In the genomic region with DNA sequence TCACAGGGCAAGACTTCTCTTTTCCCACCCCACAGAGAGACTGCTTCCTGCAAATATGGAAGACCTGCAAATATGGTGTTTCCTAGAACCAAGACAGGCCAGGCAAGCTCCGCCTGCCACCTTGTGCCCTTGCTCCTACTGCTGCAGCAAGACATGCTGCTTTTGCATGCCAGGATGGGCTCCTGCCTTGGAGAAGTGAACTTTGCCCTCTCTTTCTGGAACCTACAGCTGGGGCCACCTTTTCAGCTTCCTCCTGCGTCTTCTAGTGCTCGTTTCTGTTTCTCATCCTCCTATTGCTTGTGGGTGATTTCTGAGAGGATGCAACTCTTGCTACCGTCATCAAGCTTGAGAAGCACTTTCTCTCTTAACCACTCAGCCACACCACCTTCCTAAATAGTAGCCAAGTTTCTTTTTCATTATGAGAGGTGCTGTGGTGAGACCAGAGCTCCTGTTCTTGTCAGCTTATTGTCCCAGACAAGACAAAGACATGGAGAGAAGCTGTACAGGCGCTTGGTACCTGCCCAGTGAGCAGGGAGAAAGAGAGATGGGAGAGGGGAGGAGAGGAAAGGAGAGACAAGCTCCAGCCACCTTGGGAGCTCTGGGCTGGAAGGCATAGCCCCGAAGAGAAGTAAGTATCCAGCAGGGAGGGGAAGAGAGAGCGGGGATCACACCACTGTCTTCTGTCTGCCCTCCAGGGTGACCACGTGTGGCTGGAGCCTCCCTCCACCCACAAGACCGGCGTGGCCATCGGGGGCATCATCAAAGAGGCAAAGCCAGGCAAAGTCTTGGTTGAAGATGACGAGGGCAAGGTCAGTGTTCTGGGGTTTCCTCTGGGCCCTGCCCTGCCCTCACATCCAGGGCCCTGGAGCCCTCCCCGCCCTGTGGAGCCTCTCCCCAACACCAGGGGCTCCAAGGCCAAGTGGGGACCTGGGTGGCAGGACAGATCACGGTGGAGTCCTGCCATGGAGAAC, we compare ENCODE assay signal across 10 cellular contexts. TPM values are rescaled to one million over a fixed set of nuclear protein-coding genes. Genes with fewer than 3 reads are reported as not detected.
DNase-seq lines count a peak whose midpoint lies in the region; ATAC-seq and TF ChIP-seq lines count a peak whose summit lies in the region.
"Had no signal": no experiment of that assay in that cellular context is flagged by ENCODE, and none has a peak within 500 bp of the region (broad histone marks: within the 10 kb centered on the region; RNA-seq: fewer than 3 reads in every experiment).

No MANE protein-coding gene starts in this region.

- POLR2A ChIA-PET in activated CD4-positive, alpha-beta memory T cell treated with anti-CD3 and anti-CD28 coated beads for 36 hours (lab: Charles Lee), result interaction anchor here (1.1 kb wide), 1 partner anchor 37 kb away, joined by 4 read pairs; the partner anchor contains the start of gene IWS1
- POLR2A ChIA-PET in PC-3 (lab: Charles Lee; ENCODE audit: unreplicated experiment), result no interaction called here

- H3K79me2 ChIP-seq in ACC112 (ENCODE audit: control insufficient read depth, insufficient read depth, low read length, unreplicated experiment) (no peaks in the 10 kb centered on the region), PC-3 (ENCODE audit: low read length) (no peaks in the 10 kb centered on the region)

- intact Hi-C loops in activated CD4-positive, alpha-beta memory T cell treated with anti-CD3 and anti-CD28 coated beads for 36 hours (cut with micrococcal nuclease), result loop anchor here (1.0 to 5.0 kb wide), 3 partner anchors 37 to 106 kb away; partner anchors contain the start of gene IWS1
- intact Hi-C loops in PC-3 (cut with micrococcal nuclease), result no loop called here

- H3K4me1 ChIP-seq in ACC112 (ENCODE audit: control insufficient read depth, insufficient read depth, low read length, unreplicated experiment), result peaks cover 40% of the 10 kb centered on the region
- H3K4me1 ChIP-seq in PC-3 (ENCODE audit: insufficient read depth, low read length), result no peaks in the 10 kb centered on the region; the same call in 1 of the 2 replicates
- H3K4me1 ChIP-seq: stomach had no signal

- H2AFZ ChIP-seq in ACC112 (ENCODE audit: low read length, unreplicated experiment) (peak overlapping the region; percentile 59), PC-3 (ENCODE audit: low read length) (no peak overlapping the region)

- DNase-seq in activated CD4-positive, alpha-beta memory T cell treated with anti-CD3 and anti-CD28 coated beads for 36 hours, result peak; percentile 52
- no peak for DNase-seq in hepatic stellate cell (ENCODE audit: low spot score)
- no peak for DNase-seq in NCI-H2081 (lab: John Stamatoyannopoulos, UW)
- no peak for DNase-seq in NCI-H524 treated with DMSO at 0.1 percent for 48 hours (lab: John Stamatoyannopoulos, UW)
- no peak for DNase-seq in PC-3
- DNase-seq: stomach had no signal

- H3K27me3 ChIP-seq in ACC112 (ENCODE audit: insufficient read depth, low read length) (no peaks in the 10 kb centered on the region), PC-3 (ENCODE audit: low read length) (no peaks in the 10 kb centered on the region)
- H3K27me3 ChIP-seq: Peyer's patch had no signal

- peaks cover 16% of the 10 kb centered on the region for H3K27me3 Mint-ChIP-seq in activated CD4-positive, alpha-beta memory T cell treated with anti-CD3 and anti-CD28 coated beads for 36 hours

- peak; percentile 95 for ATAC-seq in GM18907 (IDR thresholded peaks at IDR 0.05; ENCODE audit: unreplicated experiment)
- peak; percentile 99 for ATAC-seq in HG02973 (IDR thresholded peaks at IDR 0.05; ENCODE audit: unreplicated experiment)
- no peak for ATAC-seq in PC-3

- peaks cover 16% of the 10 kb centered on the region for H3K4me1 Mint-ChIP-seq in activated CD4-positive, alpha-beta memory T cell treated with anti-CD3 and anti-CD28 coated beads for 36 hours (ENCODE audit: low read depth)

- H3K9me3 Mint-ChIP-seq in activated CD4-positive, alpha-beta memory T cell treated with anti-CD3 and anti-CD28 coated beads for 36 hours, result no peaks in the 10 kb centered on the region

- H3K27ac Mint-ChIP-seq in activated CD4-positive, alpha-beta memory T cell treated with anti-CD3 and anti-CD28 coated beads for 36 hours, result no peak overlapping the region

- BruUV-seq in PC-3 (replicated peaks; lab: Mats Ljungman, UMichigan), result no TSS peak

- no peaks in the 10 kb centered on the region for H3K9me3 ChIP-seq in PC-3 (ENCODE audit: low read length)
- H3K9me3 ChIP-seq: Peyer's patch, stomach had no signal

- no peaks in the 10 kb centered on the region for H3K9me2 ChIP-seq in PC-3 (replicated peaks; ENCODE audit: low read length)

- no peak overlapping the region for H3K9ac ChIP-seq in PC-3 (ENCODE audit: low read length)

- no peaks in the 10 kb centered on the region for H4K20me1 ChIP-seq in PC-3 (ENCODE audit: low read length)

- H3K36me3 Mint-ChIP-seq in activated CD4-positive, alpha-beta memory T cell treated with anti-CD3 and anti-CD28 coated beads for 36 hours, result no peaks in the 10 kb centered on the region

- TF ChIP-seq CTCF in PC-3 (conservative IDR thresholded peaks at IDR 0.05; ENCODE audit: low read depth, low read length), result no peak

- H3K36me3 ChIP-seq in ACC112 (ENCODE audit: insufficient read depth, low read length) (no peaks in the 10 kb centered on the region), PC-3 (ENCODE audit: low read depth, low read length) (no peaks in the 10 kb centered on the region)
- H3K36me3 ChIP-seq: stomach had no signal

- no peaks in the 10 kb centered on the region for H3F3A ChIP-seq in PC-3 (ENCODE audit: low read length, unreplicated experiment)

- H3K4me3 Mint-ChIP-seq in activated CD4-positive, alpha-beta memory T cell treated with anti-CD3 and anti-CD28 coated beads for 36 hours, result no peak overlapping the region

- CTCF ChIA-PET in activated CD4-positive, alpha-beta memory T cell treated with anti-CD3 and anti-CD28 coated beads for 36 hours (lab: Charles Lee), result interaction anchor here (0.9 to 1.1 kb wide), 6 partner anchors 12 to 108 kb away, joined by 3 to 6 read pairs (median 4); no protein-coding TSS in a partner anchor
- CTCF ChIA-PET in PC-3 (lab: Charles Lee), result no interaction called here

- H3K27ac ChIP-seq in ACC112 (ENCODE audit: low read depth, low read length) (no peak overlapping the region), PC-3 (ENCODE audit: low read length) (no peak overlapping the region)
- H3K27ac ChIP-seq: Peyer's patch, stomach had no signal

- H3K4me2 ChIP-seq in PC-3 (ENCODE audit: low read length), result no peak overlapping the region

- H3K4me3 ChIP-seq in ACC112 (ENCODE audit: low read depth, low read length), result no peak overlapping the region
- no peak overlapping the region for H3K4me3 ChIP-seq in PC-3 (ENCODE audit: low read length)
- H3K4me3 ChIP-seq: Peyer's patch, stomach had no signal

RNA-seq across cellular contexts. Expression of gene MYO7B, which starts 28.3 kb away (rescaled TPM):
- under 1 TPM; 0.14 to 0.58 TPM for total RNA-seq in activated CD4-positive, alpha-beta memory T cell treated with anti-CD3 and anti-CD28 coated beads for 36 hours
- total RNA-seq in PC-3 (2014; rRNA removed), result 28.0 and 37.8 TPM in 2 replicates

RNA-seq across cellular contexts. Expression of gene IWS1, which starts 37.5 kb away (rescaled TPM):
- total RNA-seq in activated CD4-positive, alpha-beta memory T cell treated with anti-CD3 and anti-CD28 coated beads for 36 hours, result 10 to 100 TPM; 57.0 to 57.1 TPM
- 51.4 and 63.6 TPM in 2 replicates for total RNA-seq in PC-3 (2014; rRNA removed)

Comparison
In these comparisons a context has a peak if more than half of its experiments do, and no peak if none do; other contexts are left out.
1. RNA of gene MYO7B, which starts 28.3 kb away (total RNA-seq): 28.0 to 37.8 TPM in PC-3; 0.14 to 0.58 TPM in activated CD4-positive, alpha-beta memory T cell treated with anti-CD3 and anti-CD28 coated beads for 36 hours; every median in the first group is over 10 times any median in the second.